ENCODE assay signal across 8 cellular contexts in genomic region chr15:84600687-84601554, GRCh38. TPM values are rescaled to one million over a fixed set of nuclear protein-coding genes. Genes with fewer than 3 reads are reported as not detected.
DNase-seq lines count a peak whose midpoint lies in the region; ATAC-seq and TF ChIP-seq lines count a peak whose summit lies in the region.

Gene ZSCAN2 (plus strand): TSS chr15:84601009. CDS start chr15:84603928, 2,919 bp downstream.

- peak; percentile 95 for ATAC-seq in stimulated activated naive CD8-positive, alpha-beta T cell treated with anti-CD3 and anti-CD28 coated beads, Interleukin-15, amount 100 ng/mL, for 72 hours

- TF ChIP-seq CTCF in fibroblast of villous mesenchyme (IDR thresholded peaks at IDR 0.05; ENCODE audit: insufficient read depth, low read depth, low read length) = no peak
- TF ChIP-seq CTCF in neural cell (IDR thresholded peaks at IDR 0.05; ENCODE audit: poor library complexity, severe bottlenecking) = peak; percentile 13

- H3K27ac Mint-ChIP-seq in stimulated activated naive CD8-positive, alpha-beta T cell treated with anti-CD3 and anti-CD28 coated beads, Interleukin-15, amount 100 ng/mL, for 72 hours = peak within 1 kb of the TSS; percentile 81 to 86

- no peaks in the 10 kb centered on the region for H3K9me3 ChIP-seq in ES-I3 (ENCODE audit: control insufficient read depth, insufficient read depth, low read length)
- no peaks in the 10 kb centered on the region for H3K9me3 ChIP-seq in HAP-1
- H3K9me3 ChIP-seq in MG63 = no peaks in the 10 kb centered on the region
- H3K9me3 ChIP-seq in neural cell (ENCODE audit: low read length) = no peaks in the 10 kb centered on the region

- no peaks in the 10 kb centered on the region for H3K9me2 ChIP-seq in neural cell (ENCODE audit: insufficient read depth, low read length)

- peaks cover 43% of the 10 kb centered on the region for H3K79me2 ChIP-seq in neural cell (replicated peaks; ENCODE audit: insufficient read depth, low read length)

- peak within 1 kb of the TSS; percentile 93 for H3K27ac ChIP-seq in neural cell (ENCODE audit: low read length)

- peak within 1 kb of the TSS; percentile 68 for H3K4me2 ChIP-seq in neural cell (ENCODE audit: low read length)

- peaks cover 12% of the 10 kb centered on the region; the same call in 1 of the 2 replicates for H3K36me3 ChIP-seq in ES-I3 (ENCODE audit: insufficient read depth, low read length)
- H3K36me3 ChIP-seq in HAP-1 (replicated peaks) = peaks cover 11% of the 10 kb centered on the region
- H3K36me3 ChIP-seq in MG63 = no peaks in the 10 kb centered on the region; the same call in 1 of the 2 replicates
- H3K36me3 ChIP-seq in neural cell (ENCODE audit: insufficient read depth, low read length) = peaks cover 7% of the 10 kb centered on the region

- peaks cover 84% of the 10 kb centered on the region for H3K4me1 Mint-ChIP-seq in stimulated activated naive CD8-positive, alpha-beta T cell treated with anti-CD3 and anti-CD28 coated beads, Interleukin-15, amount 100 ng/mL, for 72 hours

- no peaks in the 10 kb centered on the region for H3K9me3 Mint-ChIP-seq in stimulated activated naive CD8-positive, alpha-beta T cell treated with anti-CD3 and anti-CD28 coated beads, Interleukin-15, amount 100 ng/mL, for 72 hours

- peak; percentile 18 for TF ChIP-seq RAD21 in neural cell (conservative IDR thresholded peaks at IDR 0.05)

- peak; percentile 61 for TF ChIP-seq EP300 in neural cell (conservative IDR thresholded peaks at IDR 0.05; ENCODE audit: poor library complexity, severe bottlenecking)

- H4K20me1 ChIP-seq in neural cell (ENCODE audit: insufficient read depth) = peaks cover 9% of the 10 kb centered on the region

- H3F3A ChIP-seq in neural cell (ENCODE audit: insufficient read depth, low read length, poor library complexity, severe bottlenecking) = no peaks in the 10 kb centered on the region

- peak within 1 kb of the TSS; percentile 97 to 98 for H3K4me3 Mint-ChIP-seq in stimulated activated naive CD8-positive, alpha-beta T cell treated with anti-CD3 and anti-CD28 coated beads, Interleukin-15, amount 100 ng/mL, for 72 hours

- peak within 1 kb of the TSS; percentile 98 for H2AFZ ChIP-seq in neural cell (ENCODE audit: low read depth, low read length)

- H3K27me3 Mint-ChIP-seq in stimulated activated naive CD8-positive, alpha-beta T cell treated with anti-CD3 and anti-CD28 coated beads, Interleukin-15, amount 100 ng/mL, for 72 hours = no peaks in the 10 kb centered on the region

- H3K4me3 ChIP-seq in HAP-1 = peak within 1 kb of the TSS; percentile 92
- peak within 1 kb of the TSS; percentile 88 for H3K4me3 ChIP-seq in MG63
- peak within 1 kb of the TSS; percentile 98 for H3K4me3 ChIP-seq in fibroblast of villous mesenchyme (ENCODE audit: low read depth, low read length)
- H3K4me3 ChIP-seq in neural cell (ENCODE audit: low read length) = peak within 1 kb of the TSS; percentile 71

- H3K4me1 ChIP-seq in ES-I3 (ENCODE audit: insufficient read depth, low read length) (peaks cover 24% of the 10 kb centered on the region), HAP-1 (peaks cover 8% of the 10 kb centered on the region)

- peak; percentile 100 for DNase-seq in HAP-1 (ENCODE audit: low spot score in 2 of 2)
- DNase-seq in MG63 = peak; percentile 98
- peak; percentile 91 to 95 for DNase-seq in SHP77 (lab: John Stamatoyannopoulos, UW)
- DNase-seq in activated gamma-delta T cell (lab: John Stamatoyannopoulos, UW) = peak; percentile 89
- DNase-seq in fibroblast of villous mesenchyme (ENCODE audit: low read depth) = peak; percentile 91
- DNase-seq in stimulated activated naive CD8-positive, alpha-beta T cell treated with anti-CD3 and anti-CD28 coated beads, Interleukin-15, amount 100 ng/mL, for 72 hours = peak; percentile 95

- H3K9ac ChIP-seq in ES-I3 (ENCODE audit: low read depth, low read length) (peak within 1 kb of the TSS; percentile 73), neural cell (ENCODE audit: low read length) (peak within 1 kb of the TSS; percentile 95)

- in situ Hi-C loops in HAP-1 (cut with MboI; ENCODE audit: low sequenced_read_pairs) = loop anchor here (25.0 kb wide), 1 partner anchor 561 kb away; no protein-coding TSS in a partner anchor

- H3K27me3 ChIP-seq in HAP-1 (ENCODE audit: low read depth) (no peaks in the 10 kb centered on the region), MG63 (peaks cover 2% of the 10 kb centered on the region), neural cell (ENCODE audit: insufficient read depth, low read depth, low read length) (no peaks in the 10 kb centered on the region)

TF ChIP-seq in neural cell, 6 proteins besides CTCF, POLR2A, EP300 and RAD21:
- peak; percentile 72 for TF ChIP-seq MXI1 (conservative IDR thresholded peaks at IDR 0.05; ENCODE audit: poor library complexity, severe bottlenecking)
- peak; percentile 46 for TF ChIP-seq SMC3 (conservative IDR thresholded peaks at IDR 0.05; ENCODE audit: poor library complexity)
- peak; percentile 96 for TF ChIP-seq POLR2AphosphoS5 (IDR thresholded peaks at IDR 0.05)
- peak; percentile 90 for TF ChIP-seq REST (IDR thresholded peaks at IDR 0.05; ENCODE audit: borderline replicate concordance)
- TF ChIP-seq EZH2 (IDR thresholded peaks at IDR 0.05; ENCODE audit: borderline replicate concordance, insufficient read depth, low read length, poor library complexity, severe bottlenecking) = no peak
- TF ChIP-seq TAF1 (IDR thresholded peaks at IDR 0.05; ENCODE audit: low read depth) = peak; percentile 93

RNA-seq across cellular contexts. Expression of gene ZSCAN2, which starts in this region (rescaled TPM):
- total RNA-seq in MG63 (2014; rRNA removed; shearing (Covaris generic); ENCODE audit: low replicate concordance) = 6.9 and 11.0 TPM in 2 replicates
- 5.6 and 7.1 TPM in 2 replicates for total RNA-seq in fibroblast of villous mesenchyme
- 29.9 and 55.6 TPM in 2 replicates for polyA plus RNA-seq in neural cell
- polyA minus RNA-seq in neural cell = 77.4 and 83.8 TPM in 2 replicates

Comparison
In these comparisons a context has a peak if more than half of its experiments do, and no peak if none do; other contexts are left out.
1. Peak in every context shown above with its lines: DNase-seq, ATAC-seq, H3K4me3 ChIP-seq and H3K27ac ChIP-seq.